Comparison of ENCODE assay signal across 1 cellular context in the genomic region with DNA sequence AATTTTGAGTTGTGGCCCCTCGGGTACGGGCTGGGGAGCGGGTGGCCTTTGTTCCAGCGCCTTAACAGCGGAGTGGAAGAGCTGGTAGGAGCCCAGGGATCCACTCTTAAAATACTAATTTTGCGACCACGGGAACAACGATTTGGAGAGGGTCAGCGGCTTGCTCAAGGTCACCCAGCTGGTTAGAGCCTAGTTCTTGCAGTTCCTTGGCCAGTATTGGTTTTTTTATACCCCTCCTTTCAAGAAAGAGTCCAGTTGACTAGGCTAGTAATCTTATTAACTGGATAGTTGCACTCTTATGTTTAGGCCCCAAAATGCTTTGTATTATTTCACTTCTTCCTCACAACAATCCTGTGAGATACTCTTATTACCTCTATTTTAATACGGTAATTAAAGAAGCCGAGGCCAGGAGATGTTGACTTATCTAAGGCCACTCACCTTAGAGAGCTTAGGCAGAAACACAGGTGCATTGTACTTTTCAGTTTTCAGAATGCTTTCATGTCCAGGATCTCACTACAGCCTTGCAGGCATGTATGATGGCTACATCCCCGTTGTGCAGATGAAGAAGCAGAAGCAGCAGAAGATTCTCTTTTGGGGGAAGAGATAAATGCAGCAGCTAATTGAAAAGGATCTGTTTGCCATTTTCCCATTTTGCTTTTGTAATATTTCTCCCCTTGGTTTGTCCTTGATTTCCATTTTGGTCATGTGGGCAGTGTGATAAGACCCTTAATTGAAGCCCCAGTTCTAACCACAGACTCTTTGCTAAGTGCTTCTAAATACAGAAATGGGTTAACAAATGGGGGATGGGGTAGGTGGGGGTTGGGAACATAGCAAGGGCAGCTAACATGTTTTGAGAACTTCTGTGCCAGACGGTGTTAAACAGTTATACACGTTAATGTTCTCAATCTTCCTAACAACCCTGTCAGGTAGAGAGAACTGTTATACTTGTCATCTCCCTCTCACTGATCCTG.
TF ChIP-seq lines count a peak whose summit lies in the region.

No MANE protein-coding gene starts in this region.

TF ChIP-seq in HEK293, 187 proteins besides CTCF, POLR2A, EP300 and RAD21 (continued from another document):
- TF ChIP-seq ZFP69B (tag by site-specific recombination; IDR thresholded peaks at IDR 0.05) = no peak
- no peak for TF ChIP-seq KLF9 (tag by site-specific recombination; IDR thresholded peaks at IDR 0.05; ENCODE audit: low read depth)
- TF ChIP-seq OSR2 (tag by site-specific recombination; IDR thresholded peaks at IDR 0.05) = no peak
- no peak for TF ChIP-seq ZNF629 (tag by site-specific recombination; IDR thresholded peaks at IDR 0.05)
- TF ChIP-seq ZBTB7A (tag by site-specific recombination; IDR thresholded peaks at IDR 0.05; ENCODE audit: low read depth) = no peak
- no peak for TF ChIP-seq ZNF670 (tag by site-specific recombination; IDR thresholded peaks at IDR 0.05; ENCODE audit: low read depth)
- TF ChIP-seq, protein P1, sequence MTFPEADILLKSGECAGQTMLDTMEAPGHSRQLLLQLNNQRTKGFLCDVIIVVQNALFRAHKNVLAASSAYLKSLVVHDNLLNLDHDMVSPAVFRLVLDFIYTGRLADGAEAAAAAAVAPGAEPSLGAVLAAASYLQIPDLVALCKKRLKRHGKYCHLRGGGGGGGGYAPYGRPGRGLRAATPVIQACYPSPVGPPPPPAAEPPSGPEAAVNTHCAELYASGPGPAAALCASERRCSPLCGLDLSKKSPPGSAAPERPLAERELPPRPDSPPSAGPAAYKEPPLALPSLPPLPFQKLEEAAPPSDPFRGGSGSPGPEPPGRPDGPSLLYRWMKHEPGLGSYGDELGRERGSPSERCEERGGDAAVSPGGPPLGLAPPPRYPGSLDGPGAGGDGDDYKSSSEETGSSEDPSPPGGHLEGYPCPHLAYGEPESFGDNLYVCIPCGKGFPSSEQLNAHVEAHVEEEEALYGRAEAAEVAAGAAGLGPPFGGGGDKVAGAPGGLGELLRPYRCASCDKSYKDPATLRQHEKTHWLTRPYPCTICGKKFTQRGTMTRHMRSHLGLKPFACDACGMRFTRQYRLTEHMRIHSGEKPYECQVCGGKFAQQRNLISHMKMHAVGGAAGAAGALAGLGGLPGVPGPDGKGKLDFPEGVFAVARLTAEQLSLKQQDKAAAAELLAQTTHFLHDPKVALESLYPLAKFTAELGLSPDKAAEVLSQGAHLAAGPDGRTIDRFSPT (tag by site-specific recombination; IDR thresholded peaks at IDR 0.05) = no peak
- TF ChIP-seq, protein P2, sequence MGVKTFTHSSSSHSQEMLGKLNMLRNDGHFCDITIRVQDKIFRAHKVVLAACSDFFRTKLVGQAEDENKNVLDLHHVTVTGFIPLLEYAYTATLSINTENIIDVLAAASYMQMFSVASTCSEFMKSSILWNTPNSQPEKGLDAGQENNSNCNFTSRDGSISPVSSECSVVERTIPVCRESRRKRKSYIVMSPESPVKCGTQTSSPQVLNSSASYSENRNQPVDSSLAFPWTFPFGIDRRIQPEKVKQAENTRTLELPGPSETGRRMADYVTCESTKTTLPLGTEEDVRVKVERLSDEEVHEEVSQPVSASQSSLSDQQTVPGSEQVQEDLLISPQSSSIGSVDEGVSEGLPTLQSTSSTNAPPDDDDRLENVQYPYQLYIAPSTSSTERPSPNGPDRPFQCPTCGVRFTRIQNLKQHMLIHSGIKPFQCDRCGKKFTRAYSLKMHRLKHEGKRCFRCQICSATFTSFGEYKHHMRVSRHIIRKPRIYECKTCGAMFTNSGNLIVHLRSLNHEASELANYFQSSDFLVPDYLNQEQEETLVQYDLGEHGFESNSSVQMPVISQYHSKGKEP (tag by site-specific recombination; IDR thresholded peaks at IDR 0.05) = no peak
- no peak for TF ChIP-seq ZNF280D (tag by site-specific recombination; IDR thresholded peaks at IDR 0.05)
- no peak for TF ChIP-seq ZBTB26 (tag by site-specific recombination; optimal IDR thresholded peaks at IDR 0.05)
- no peak for TF ChIP-seq ZNF146 (tag by site-specific recombination; IDR thresholded peaks at IDR 0.05)
TF ChIP-seq in HEK293: peak in this region for 0.
